In the genomic region with DNA sequence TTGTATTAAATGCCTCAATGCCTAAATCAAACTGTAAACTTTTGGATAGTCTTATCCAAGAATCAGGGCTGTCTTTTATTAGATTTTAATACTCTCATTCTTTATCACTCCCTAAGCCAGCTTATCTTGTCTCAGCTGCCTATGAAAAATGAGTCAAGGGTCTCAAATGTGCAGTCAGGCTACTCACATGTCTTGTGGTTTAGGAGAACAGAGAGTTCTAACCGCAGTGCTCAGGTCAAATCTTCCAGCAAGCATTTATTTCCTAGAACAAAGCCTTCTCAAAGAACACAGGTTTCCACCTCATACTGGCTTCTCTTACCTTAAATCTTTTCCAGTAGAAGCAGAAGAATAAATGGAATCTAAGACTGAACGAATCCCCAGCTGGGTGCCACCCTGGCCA, we compare ENCODE assay signal across 32 cellular contexts. TPM values are rescaled to one million over a fixed set of nuclear protein-coding genes. Genes with fewer than 3 reads are reported as not detected.
"Had no signal": no experiment of that assay in that cellular context is flagged by ENCODE, and none has a peak within 500 bp of the region (broad histone marks: within the 10 kb centered on the region; RNA-seq: fewer than 3 reads in every experiment).

No MANE protein-coding gene starts in this region.

- H3K4me2 ChIP-seq: neural progenitor cell had no signal

- H3K4me1 ChIP-seq: heart right ventricle, neural progenitor cell, sigmoid colon, vagina had no signal

- H3K9me3 ChIP-seq: heart right ventricle, sigmoid colon, vagina had no signal

- DNase-seq: activated B cell treated with CpG ODN at 0.5 μM for 24 hours; activated CD4-positive, alpha-beta T cell treated with anti-CD3 and anti-CD28 coated beads for 36 hours; activated CD4-positive, alpha-beta T cell treated with anti-CD3 and anti-CD28 coated beads, Interleukin-2, amount 50 U/mL, for 4 hours; activated CD8-positive, alpha-beta memory T cell treated with anti-CD3 and anti-CD28 coated beads for 24 hours; activated CD8-positive, alpha-beta memory T cell treated with anti-CD3 and anti-CD28 coated beads, Interleukin-2, amount 50 U/mL, for 4 hours; activated naive CD4-positive, alpha-beta T cell; activated T-cell treated with anti-CD3 and anti-CD28 coated beads, Interleukin-2, amount 50 U/mL, for 4 hours; amygdala; cortex of kidney; endodermal cell; foreskin fibroblast; heart right ventricle; islet precursor cell; left cardiac atrium; naive thymus-derived CD4-positive, alpha-beta T cell; posterior cingulate gyrus; retina; sigmoid colon; stimulated activated CD4-positive, alpha-beta T cell treated with anti-CD3 and anti-CD28 coated beads, Interleukin-2, amount 100 ng/mL, for 48 hours; stimulated activated CD8-positive, alpha-beta memory T cell treated with anti-CD3 and anti-CD28 coated beads, Interleukin-4, amount 100 ng/mL, for 48 hours; stimulated activated naive B cell treated with anti-CD40 and anti-IgM and Interleukin-4, amounts not matched to agents 10 μg/mL and 1 μg/mL and 100 μg/mL, for 72 hours; T-helper 9 cell; trophoblast cell had no signal

- H3K4me3 ChIP-seq: cardiac muscle cell, heart right ventricle, neural progenitor cell, sigmoid colon, vagina had no signal

- H3K9ac ChIP-seq: neural progenitor cell had no signal

- H3K36me3 ChIP-seq: cardiac muscle cell, heart right ventricle, neural progenitor cell, sigmoid colon, vagina had no signal

- ATAC-seq: activated CD4-positive, alpha-beta T cell treated with anti-CD3 and anti-CD28 coated beads for 36 hours; activated T-cell treated with anti-CD3 and anti-CD28 coated beads, Interleukin-2, amount 50 U/mL, for 4 hours; heart right ventricle; left cardiac atrium; naive thymus-derived CD4-positive, alpha-beta T cell; stimulated activated naive B cell treated with anti-CD40 and anti-IgM and Interleukin-4, amounts not matched to agents 10 μg/mL and 1 μg/mL and 100 μg/mL, for 72 hours had no signal

- H3K27me3 ChIP-seq: cardiac muscle cell, neural progenitor cell, sigmoid colon, vagina had no signal

- H2AFZ ChIP-seq: neural progenitor cell had no signal

- H3K27ac ChIP-seq: cardiac muscle cell, heart right ventricle, neural progenitor cell, sigmoid colon, vagina had no signal

RNA-seq across cellular contexts. Expression of a gene that starts 23.5 kb away (rescaled TPM):
- total RNA-seq: activated B cell treated with CpG ODN at 0.5 μM for 24 hours; activated CD4-positive, alpha-beta T cell treated with anti-CD3 and anti-CD28 coated beads for 36 hours; activated T-cell treated with anti-CD3 and anti-CD28 coated beads, Interleukin-2, amount 50 U/mL, for 4 hours; activated T-helper 2 cell treated with anti-CD3 and anti-CD28 coated beads, Interferon-gamma antibody, Interleukin-2, Interleukin-4, amounts not matched to agents 10 μg/mL and 5 μg/mL and 100 μg/mL, durations not matched to agents 14 hours and 24 hours and 36 hours; cardiac muscle cell; fibroblast of lung; heart right ventricle; left cardiac atrium; lower leg skin; mesenteric fat pad; mucosa of gallbladder; naive thymus-derived CD4-positive, alpha-beta T cell; omental fat pad; sigmoid colon; vagina had no signal
- polyA plus RNA-seq: cardiac muscle cell; fibroblast of lung; heart right ventricle; naive thymus-derived CD4-positive, alpha-beta T cell; sigmoid colon had no signal
